In genomic region chr5:126858441-126858840, GRCh38 we compare ENCODE assay signal across 14 cellular contexts.
"Had no signal": no experiment of that assay in that cellular context is flagged by ENCODE, and none has a peak within 500 bp of the region (broad histone marks: within the 10 kb centered on the region; RNA-seq: fewer than 3 reads in every experiment).

No MANE protein-coding gene starts in this region.

- H3K27ac ChIP-seq: vagina had no signal

- H3K9me3 Mint-ChIP-seq: activated naive CD4-positive, alpha-beta T cell treated with anti-CD3 and anti-CD28 coated beads, Interleukin-2, amount 50 U/mL, for 72 hours; activated T-cell treated with anti-CD3 and anti-CD28 coated beads, Interleukin-2, amount 50 U/mL, for 24 hours; natural killer cell treated with Interleukin-12 subunit alpha and Interleukin-12 subunit beta and Interleukin-15 and Interleukin-18, amount 100 ng/mL, for 72 hours; stimulated activated naive CD8-positive, alpha-beta T cell treated with anti-CD3 and anti-CD28 coated beads, Interleukin-15, amount 100 ng/mL, for 72 hours had no signal

- H3K27me3 ChIP-seq: heart left ventricle, vagina had no signal

- ATAC-seq: activated CD4-positive, CD25-positive, alpha-beta regulatory T cell treated with anti-CD3 and anti-CD28 coated beads, Interleukin-2, amount 50 U/mL, for 24 hours; activated CD8-positive, alpha-beta memory T cell treated with anti-CD3 and anti-CD28 coated beads, Interleukin-2, amount 10 ng/mL, durations not matched to agents 7 days and 5 days; activated naive CD4-positive, alpha-beta T cell treated with anti-CD3 and anti-CD28 coated beads, Interleukin-2, amount 50 U/mL, for 72 hours; esophagus mucosa; natural killer cell treated with Interleukin-12 subunit alpha and Interleukin-12 subunit beta and Interleukin-15 and Interleukin-18, amount 100 ng/mL, for 72 hours; stimulated activated naive CD8-positive, alpha-beta T cell treated with anti-CD3 and anti-CD28 coated beads, Interleukin-15, amount 100 ng/mL, for 72 hours had no signal

- H3K36me3 ChIP-seq: heart left ventricle, vagina had no signal

- H3K27me3 Mint-ChIP-seq: activated CD8-positive, alpha-beta memory T cell treated with anti-CD3 and anti-CD28 coated beads, Interleukin-2, amount 10 ng/mL, durations not matched to agents 7 days and 5 days; activated T-cell treated with anti-CD3 and anti-CD28 coated beads, Interleukin-2, amount 50 U/mL, for 24 hours; brain; natural killer cell treated with Interleukin-12 subunit alpha and Interleukin-12 subunit beta and Interleukin-15 and Interleukin-18, amount 100 ng/mL, for 72 hours; stimulated activated naive CD8-positive, alpha-beta T cell treated with anti-CD3 and anti-CD28 coated beads, Interleukin-15, amount 100 ng/mL, for 72 hours had no signal

- H3K9me3 ChIP-seq: heart left ventricle, vagina had no signal

- H3K4me1 ChIP-seq: vagina had no signal

- DNase-seq: activated CD8-positive, alpha-beta memory T cell treated with anti-CD3 and anti-CD28 coated beads, Interleukin-2, amount 10 ng/mL, durations not matched to agents 7 days and 5 days; activated effector memory CD4-positive, alpha-beta T cell treated with Interleukin-2 at 50 U/mL for 16 hours; activated T-cell treated with anti-CD3 and anti-CD28 coated beads, Interleukin-2, amount 50 U/mL, for 24 hours; dermis blood vessel endothelial cell; left cardiac atrium; stimulated activated CD4-positive, alpha-beta T cell treated with anti-CD3 and anti-CD28 coated beads, Interleukin-4, amount 100 ng/mL, for 4 hours; stimulated activated naive CD8-positive, alpha-beta T cell treated with anti-CD3 and anti-CD28 coated beads, Interleukin-15, amount 100 ng/mL, for 72 hours had no signal

- H3K4me3 ChIP-seq: heart left ventricle, vagina had no signal

- H3K4me3 Mint-ChIP-seq: activated CD8-positive, alpha-beta memory T cell treated with anti-CD3 and anti-CD28 coated beads, Interleukin-2, amount 10 ng/mL, durations not matched to agents 7 days and 5 days; activated T-cell treated with anti-CD3 and anti-CD28 coated beads, Interleukin-2, amount 50 U/mL, for 24 hours; brain; natural killer cell treated with Interleukin-12 subunit alpha and Interleukin-12 subunit beta and Interleukin-15 and Interleukin-18, amount 100 ng/mL, for 72 hours; stimulated activated naive CD8-positive, alpha-beta T cell treated with anti-CD3 and anti-CD28 coated beads, Interleukin-15, amount 100 ng/mL, for 72 hours had no signal

- H3K27ac Mint-ChIP-seq: activated CD8-positive, alpha-beta memory T cell treated with anti-CD3 and anti-CD28 coated beads, Interleukin-2, amount 10 ng/mL, durations not matched to agents 7 days and 5 days; activated naive CD4-positive, alpha-beta T cell treated with anti-CD3 and anti-CD28 coated beads, Interleukin-2, amount 50 U/mL, for 72 hours; activated T-cell treated with anti-CD3 and anti-CD28 coated beads, Interleukin-2, amount 50 U/mL, for 24 hours; natural killer cell treated with Interleukin-12 subunit alpha and Interleukin-12 subunit beta and Interleukin-15 and Interleukin-18, amount 100 ng/mL, for 72 hours; stimulated activated naive CD8-positive, alpha-beta T cell treated with anti-CD3 and anti-CD28 coated beads, Interleukin-15, amount 100 ng/mL, for 72 hours had no signal
